In genomic region chr12:28114488-28114887, GRCh38 we compare ENCODE assay signal across 2 cellular contexts.
TF ChIP-seq lines count a peak whose summit lies in the region.

No MANE protein-coding gene starts in this region.

TF ChIP-seq in IMR-90, 13 proteins besides CTCF, POLR2A, EP300 and RAD21 (continued from another document):
- 0 out of 2 replicates have a peak, but pooled peaks have one; percentile 15 for TF ChIP-seq FOS (IDR thresholded peaks at IDR 0.05; ENCODE audit: low read depth, low read length)
- no peak for TF ChIP-seq USF2 (IDR thresholded peaks at IDR 0.05; ENCODE audit: low read depth, low read length)
- no peak for TF ChIP-seq SMC3 (IDR thresholded peaks at IDR 0.05; ENCODE audit: low read depth, low read length)

TF ChIP-seq in K562, 482 proteins besides CTCF, POLR2A, EP300 and RAD21 (continued from another document):
- no peak for TF ChIP-seq FIP1L1 (IDR thresholded peaks at IDR 0.05; ENCODE audit: low read depth, low read length, poor library complexity, severe bottlenecking)
- TF ChIP-seq NR0B1 (IDR thresholded peaks at IDR 0.05; ENCODE audit: partially characterized antibody), result no peak
- TF ChIP-seq GTF2E2 (tag; IDR thresholded peaks at IDR 0.05), result no peak
- no peak for TF ChIP-seq EHMT2 (IDR thresholded peaks at IDR 0.05)
- TF ChIP-seq THRB (CRISPR knock-in tag; conservative IDR thresholded peaks at IDR 0.05), result no peak
- no peak for TF ChIP-seq ZNF133 (CRISPR knock-in tag; IDR thresholded peaks at IDR 0.05)
- TF ChIP-seq HMG20B (CRISPR knock-in tag; IDR thresholded peaks at IDR 0.05), result no peak
- TF ChIP-seq CBX2 (IDR thresholded peaks at IDR 0.05; ENCODE audit: insufficient read depth, low read length, poor library complexity, severe bottlenecking), result no peak
- no peak for TF ChIP-seq E2F5 (CRISPR knock-in tag; IDR thresholded peaks at IDR 0.05)
- TF ChIP-seq WHSC1 (IDR thresholded peaks at IDR 0.05; ENCODE audit: low read length), result no peak
- TF ChIP-seq CCNT2 (IDR thresholded peaks at IDR 0.05; ENCODE audit: borderline replicate concordance, extremely low read depth, insufficient read length, low read depth, low read length), result no peak
- TF ChIP-seq CTCFL (IDR thresholded peaks at IDR 0.05; ENCODE audit: borderline replicate concordance, insufficient read depth, low read depth, low read length, poor library complexity, severe bottlenecking), result no peak
- no peak for TF ChIP-seq CAMTA2 (CRISPR knock-in tag; conservative IDR thresholded peaks at IDR 0.05)
- no peak for TF ChIP-seq ZNF347 (CRISPR knock-in tag; IDR thresholded peaks at IDR 0.05; ENCODE audit: low read depth)
